Comparison of ENCODE assay signal across 22 cellular contexts in genomic region chr10:113356794-113357687, GRCh38.
"Had no signal": no experiment of that assay in that cellular context is flagged by ENCODE, and none has a peak within 500 bp of the region (broad histone marks: within the 10 kb centered on the region; RNA-seq: fewer than 3 reads in every experiment).

No MANE protein-coding gene starts in this region.

- H3K4me1 Mint-ChIP-seq: activated B cell treated with CpG ODN at 0.5 μM for 24 hours, immature natural killer cell, naive B cell had no signal

- H3K4me3 ChIP-seq: body of pancreas, gastrocnemius medialis, heart left ventricle, lung had no signal

- H3K27ac ChIP-seq: body of pancreas, gastrocnemius medialis, neutrophil had no signal

- H3K27me3 ChIP-seq: body of pancreas, gastrocnemius medialis, neutrophil had no signal

- H3K9me3 ChIP-seq: body of pancreas, gastrocnemius medialis, heart left ventricle, neutrophil had no signal

- H3K27ac Mint-ChIP-seq: activated B cell treated with CpG ODN at 0.5 μM for 24 hours; activated CD8-positive, alpha-beta T cell treated with anti-CD3 and anti-CD28 coated beads, Interleukin-2, amount 10 ng/mL, durations not matched to agents 7 days and 5 days; activated naive CD4-positive, alpha-beta T cell treated with anti-CD3 and anti-CD28 coated beads, Interleukin-2, amount 50 U/mL, for 72 hours; immature natural killer cell had no signal

- H3K36me3 Mint-ChIP-seq: activated naive CD4-positive, alpha-beta T cell treated with anti-CD3 and anti-CD28 coated beads, Interleukin-2, amount 50 U/mL, for 72 hours; immature natural killer cell; naive B cell had no signal

- H3K4me3 Mint-ChIP-seq: activated B cell treated with CpG ODN at 0.5 μM for 24 hours; activated CD8-positive, alpha-beta T cell treated with anti-CD3 and anti-CD28 coated beads, Interleukin-2, amount 10 ng/mL, durations not matched to agents 7 days and 5 days; immature natural killer cell had no signal

- H3K27me3 Mint-ChIP-seq: naive B cell had no signal

- H3K9me3 Mint-ChIP-seq: activated B cell treated with CpG ODN at 0.5 μM for 24 hours; activated naive CD4-positive, alpha-beta T cell treated with anti-CD3 and anti-CD28 coated beads, Interleukin-2, amount 50 U/mL, for 72 hours; immature natural killer cell had no signal

- H3K36me3 ChIP-seq: gastrocnemius medialis, heart left ventricle, neutrophil had no signal

- ATAC-seq: activated CD8-positive, alpha-beta T cell treated with anti-CD3 and anti-CD28 coated beads, Interleukin-2, amount 10 ng/mL, durations not matched to agents 7 days and 5 days; activated naive CD4-positive, alpha-beta T cell treated with anti-CD3 and anti-CD28 coated beads, Interleukin-2, amount 50 U/mL, for 72 hours; body of pancreas; gastrocnemius medialis; heart left ventricle; right cardiac atrium had no signal

- DNase-seq: activated B cell treated with CpG ODN at 0.5 μM for 24 hours; activated CD4-positive, alpha-beta T cell treated with anti-CD3 and anti-CD28 coated beads for 48 hours; activated CD8-positive, alpha-beta memory T cell treated with anti-CD3 and anti-CD28 coated beads, Interleukin-2, amount 50 U/mL, for 4 hours; activated CD8-positive, alpha-beta T cell treated with anti-CD3 and anti-CD28 coated beads, Interleukin-2, amount 10 ng/mL, durations not matched to agents 7 days and 5 days; activated gamma-delta T cell; activated T-cell treated with anti-CD3 and anti-CD28 coated beads, Interleukin-2, amount 50 U/mL, for 48 hours; amniotic stem cell; body of pancreas; gastrocnemius medialis; heart left ventricle; immature natural killer cell; naive B cell; posterior cingulate gyrus; right cardiac atrium; small intestine; stimulated activated CD4-positive, alpha-beta T cell treated with anti-CD3 and anti-CD28 coated beads, Interleukin-4, amount 100 ng/mL, for 24 hours; stimulated activated naive CD4-positive, alpha-beta T cell; T-helper 2 cell; trophoblast cell had no signal

- H3K4me1 ChIP-seq: gastrocnemius medialis had no signal
